In the genomic region with DNA sequence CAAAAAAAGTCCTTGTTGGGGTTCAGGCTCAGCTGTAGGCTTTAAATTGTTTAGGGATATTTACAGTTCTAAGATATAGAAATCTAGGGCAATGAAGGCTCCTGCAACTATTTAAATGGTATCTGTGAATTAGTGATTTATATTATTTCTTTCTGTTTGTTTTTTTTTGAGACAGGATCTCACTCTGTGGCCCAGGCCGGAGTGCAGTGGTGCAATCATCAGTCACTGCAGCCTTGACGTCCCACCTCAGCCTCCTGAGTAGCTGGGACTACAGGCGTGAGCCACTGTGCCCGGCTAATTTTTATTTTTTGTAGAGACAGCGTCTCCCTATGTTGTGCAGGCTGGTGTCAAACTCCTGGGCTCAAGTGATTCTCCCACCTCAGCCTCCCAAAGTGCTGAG, we compare ENCODE assay signal across 1 cellular context.
TF ChIP-seq lines count a peak whose summit lies in the region.

No MANE protein-coding gene starts in this region.

TF ChIP-seq in GM23338, 12 proteins besides CTCF, POLR2A, EP300 and RAD21 (continued from another document):
- TF ChIP-seq, protein P1, sequence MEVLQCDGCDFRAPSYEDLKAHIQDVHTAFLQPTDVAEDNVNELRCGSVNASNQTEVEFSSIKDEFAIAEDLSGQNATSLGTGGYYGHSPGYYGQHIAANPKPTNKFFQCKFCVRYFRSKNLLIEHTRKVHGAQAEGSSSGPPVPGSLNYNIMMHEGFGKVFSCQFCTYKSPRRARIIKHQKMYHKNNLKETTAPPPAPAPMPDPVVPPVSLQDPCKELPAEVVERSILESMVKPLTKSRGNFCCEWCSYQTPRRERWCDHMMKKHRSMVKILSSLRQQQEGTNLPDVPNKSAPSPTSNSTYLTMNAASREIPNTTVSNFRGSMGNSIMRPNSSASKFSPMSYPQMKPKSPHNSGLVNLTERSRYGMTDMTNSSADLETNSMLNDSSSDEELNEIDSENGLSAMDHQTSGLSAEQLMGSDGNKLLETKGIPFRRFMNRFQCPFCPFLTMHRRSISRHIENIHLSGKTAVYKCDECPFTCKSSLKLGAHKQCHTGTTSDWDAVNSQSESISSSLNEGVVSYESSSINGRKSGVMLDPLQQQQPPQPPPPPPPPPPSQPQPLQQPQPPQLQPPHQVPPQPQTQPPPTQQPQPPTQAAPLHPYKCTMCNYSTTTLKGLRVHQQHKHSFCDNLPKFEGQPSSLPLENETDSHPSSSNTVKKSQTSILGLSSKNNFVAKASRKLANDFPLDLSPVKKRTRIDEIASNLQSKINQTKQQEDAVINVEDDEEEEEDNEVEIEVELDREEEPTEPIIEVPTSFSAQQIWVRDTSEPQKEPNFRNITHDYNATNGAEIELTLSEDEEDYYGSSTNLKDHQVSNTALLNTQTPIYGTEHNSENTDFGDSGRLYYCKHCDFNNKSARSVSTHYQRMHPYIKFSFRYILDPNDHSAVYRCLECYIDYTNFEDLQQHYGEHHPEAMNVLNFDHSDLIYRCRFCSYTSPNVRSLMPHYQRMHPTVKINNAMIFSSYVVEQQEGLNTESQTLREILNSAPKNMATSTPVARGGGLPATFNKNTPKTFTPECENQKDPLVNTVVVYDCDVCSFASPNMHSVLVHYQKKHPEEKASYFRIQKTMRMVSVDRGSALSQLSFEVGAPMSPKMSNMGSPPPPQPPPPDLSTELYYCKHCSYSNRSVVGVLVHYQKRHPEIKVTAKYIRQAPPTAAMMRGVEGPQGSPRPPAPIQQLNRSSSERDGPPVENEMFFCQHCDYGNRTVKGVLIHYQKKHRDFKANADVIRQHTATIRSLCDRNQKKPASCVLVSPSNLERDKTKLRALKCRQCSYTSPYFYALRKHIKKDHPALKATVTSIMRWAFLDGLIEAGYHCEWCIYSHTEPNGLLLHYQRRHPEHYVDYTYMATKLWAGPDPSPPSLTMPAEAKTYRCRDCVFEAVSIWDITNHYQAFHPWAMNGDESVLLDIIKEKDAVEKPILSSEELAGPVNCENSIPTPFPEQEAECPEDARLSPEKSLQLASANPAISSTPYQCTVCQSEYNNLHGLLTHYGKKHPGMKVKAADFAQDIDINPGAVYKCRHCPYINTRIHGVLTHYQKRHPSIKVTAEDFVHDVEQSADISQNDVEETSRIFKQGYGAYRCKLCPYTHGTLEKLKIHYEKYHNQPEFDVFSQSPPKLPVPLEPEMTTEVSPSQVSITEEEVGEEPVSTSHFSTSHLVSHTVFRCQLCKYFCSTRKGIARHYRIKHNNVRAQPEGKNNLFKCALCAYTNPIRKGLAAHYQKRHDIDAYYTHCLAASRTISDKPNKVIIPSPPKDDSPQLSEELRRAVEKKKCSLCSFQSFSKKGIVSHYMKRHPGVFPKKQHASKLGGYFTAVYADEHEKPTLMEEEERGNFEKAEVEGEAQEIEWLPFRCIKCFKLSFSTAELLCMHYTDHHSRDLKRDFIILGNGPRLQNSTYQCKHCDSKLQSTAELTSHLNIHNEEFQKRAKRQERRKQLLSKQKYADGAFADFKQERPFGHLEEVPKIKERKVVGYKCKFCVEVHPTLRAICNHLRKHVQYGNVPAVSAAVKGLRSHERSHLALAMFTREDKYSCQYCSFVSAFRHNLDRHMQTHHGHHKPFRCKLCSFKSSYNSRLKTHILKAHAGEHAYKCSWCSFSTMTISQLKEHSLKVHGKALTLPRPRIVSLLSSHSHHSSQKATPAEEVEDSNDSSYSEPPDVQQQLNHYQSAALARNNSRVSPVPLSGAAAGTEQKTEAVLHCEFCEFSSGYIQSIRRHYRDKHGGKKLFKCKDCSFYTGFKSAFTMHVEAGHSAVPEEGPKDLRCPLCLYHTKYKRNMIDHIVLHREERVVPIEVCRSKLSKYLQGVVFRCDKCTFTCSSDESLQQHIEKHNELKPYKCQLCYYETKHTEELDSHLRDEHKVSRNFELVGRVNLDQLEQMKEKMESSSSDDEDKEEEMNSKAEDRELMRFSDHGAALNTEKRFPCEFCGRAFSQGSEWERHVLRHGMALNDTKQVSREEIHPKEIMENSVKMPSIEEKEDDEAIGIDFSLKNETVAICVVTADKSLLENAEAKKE (CRISPR knock-in tag; IDR thresholded peaks at IDR 0.05), result no peak
- TF ChIP-seq, protein P2, sequence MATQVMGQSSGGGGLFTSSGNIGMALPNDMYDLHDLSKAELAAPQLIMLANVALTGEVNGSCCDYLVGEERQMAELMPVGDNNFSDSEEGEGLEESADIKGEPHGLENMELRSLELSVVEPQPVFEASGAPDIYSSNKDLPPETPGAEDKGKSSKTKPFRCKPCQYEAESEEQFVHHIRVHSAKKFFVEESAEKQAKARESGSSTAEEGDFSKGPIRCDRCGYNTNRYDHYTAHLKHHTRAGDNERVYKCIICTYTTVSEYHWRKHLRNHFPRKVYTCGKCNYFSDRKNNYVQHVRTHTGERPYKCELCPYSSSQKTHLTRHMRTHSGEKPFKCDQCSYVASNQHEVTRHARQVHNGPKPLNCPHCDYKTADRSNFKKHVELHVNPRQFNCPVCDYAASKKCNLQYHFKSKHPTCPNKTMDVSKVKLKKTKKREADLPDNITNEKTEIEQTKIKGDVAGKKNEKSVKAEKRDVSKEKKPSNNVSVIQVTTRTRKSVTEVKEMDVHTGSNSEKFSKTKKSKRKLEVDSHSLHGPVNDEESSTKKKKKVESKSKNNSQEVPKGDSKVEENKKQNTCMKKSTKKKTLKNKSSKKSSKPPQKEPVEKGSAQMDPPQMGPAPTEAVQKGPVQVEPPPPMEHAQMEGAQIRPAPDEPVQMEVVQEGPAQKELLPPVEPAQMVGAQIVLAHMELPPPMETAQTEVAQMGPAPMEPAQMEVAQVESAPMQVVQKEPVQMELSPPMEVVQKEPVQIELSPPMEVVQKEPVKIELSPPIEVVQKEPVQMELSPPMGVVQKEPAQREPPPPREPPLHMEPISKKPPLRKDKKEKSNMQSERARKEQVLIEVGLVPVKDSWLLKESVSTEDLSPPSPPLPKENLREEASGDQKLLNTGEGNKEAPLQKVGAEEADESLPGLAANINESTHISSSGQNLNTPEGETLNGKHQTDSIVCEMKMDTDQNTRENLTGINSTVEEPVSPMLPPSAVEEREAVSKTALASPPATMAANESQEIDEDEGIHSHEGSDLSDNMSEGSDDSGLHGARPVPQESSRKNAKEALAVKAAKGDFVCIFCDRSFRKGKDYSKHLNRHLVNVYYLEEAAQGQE (IDR thresholded peaks at IDR 0.05; ENCODE audit: unreplicated experiment), result no peak
- no peak for TF ChIP-seq STAT1 (IDR thresholded peaks at IDR 0.05; ENCODE audit: unreplicated experiment)
- TF ChIP-seq, protein P3, sequence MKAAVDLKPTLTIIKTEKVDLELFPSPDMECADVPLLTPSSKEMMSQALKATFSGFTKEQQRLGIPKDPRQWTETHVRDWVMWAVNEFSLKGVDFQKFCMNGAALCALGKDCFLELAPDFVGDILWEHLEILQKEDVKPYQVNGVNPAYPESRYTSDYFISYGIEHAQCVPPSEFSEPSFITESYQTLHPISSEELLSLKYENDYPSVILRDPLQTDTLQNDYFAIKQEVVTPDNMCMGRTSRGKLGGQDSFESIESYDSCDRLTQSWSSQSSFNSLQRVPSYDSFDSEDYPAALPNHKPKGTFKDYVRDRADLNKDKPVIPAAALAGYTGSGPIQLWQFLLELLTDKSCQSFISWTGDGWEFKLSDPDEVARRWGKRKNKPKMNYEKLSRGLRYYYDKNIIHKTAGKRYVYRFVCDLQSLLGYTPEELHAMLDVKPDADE (IDR thresholded peaks at IDR 0.05), result no peak
- no peak for TF ChIP-seq EZH2phosphoT487 (IDR thresholded peaks at IDR 0.05; ENCODE audit: unreplicated experiment)
- TF ChIP-seq NANOG (IDR thresholded peaks at IDR 0.05; ENCODE audit: borderline replicate concordance), result no peak
